12 cellular contexts compared by ENCODE assay signal in genomic region chr3:57793737-57794187, GRCh38. TPM values are rescaled to one million over a fixed set of nuclear protein-coding genes. Genes with fewer than 3 reads are reported as not detected.
DNase-seq lines count a peak whose midpoint lies in the region; ATAC-seq, FAIRE-seq and TF ChIP-seq lines count a peak whose summit lies in the region.
"Had no signal": no experiment of that assay in that cellular context is flagged by ENCODE, and none has a peak within 500 bp of the region (broad histone marks: within the 10 kb centered on the region; RNA-seq: fewer than 3 reads in every experiment).

No MANE protein-coding gene starts in this region.

- H3K79me2 ChIP-seq in endothelial cell of umbilical vein (ENCODE audit: control insufficient read depth, insufficient read depth, low read length), result peaks cover 48% of the 10 kb centered on the region

- TF ChIP-seq POLR2A in endothelial cell of umbilical vein (IDR thresholded peaks at IDR 0.05; ENCODE audit: low read depth, low read length), result no peak

- no peak overlapping the region for H3K4me3 Mint-ChIP-seq in activated naive CD4-positive, alpha-beta T cell treated with anti-CD3 and anti-CD28 coated beads for 36 hours
- H3K4me3 Mint-ChIP-seq in type B pancreatic cell, result no peak overlapping the region

- no peak for TF ChIP-seq CTCF in endothelial cell of umbilical vein (IDR thresholded peaks at IDR 0.05; ENCODE audit: extremely low read depth in 1 of 2, insufficient read depth in 1 of 2, low read depth in 1 of 2, low read length in 2 of 2)
- TF ChIP-seq CTCF in type B pancreatic cell (conservative IDR thresholded peaks at IDR 0.05), result no peak

- no peak overlapping the region for H3K27ac Mint-ChIP-seq in activated naive CD4-positive, alpha-beta T cell treated with anti-CD3 and anti-CD28 coated beads, Interleukin-2, amount 50 U/mL, for 72 hours
- H3K27ac Mint-ChIP-seq in activated naive CD4-positive, alpha-beta T cell treated with anti-CD3 and anti-CD28 coated beads for 36 hours, result no peak overlapping the region
- peak overlapping the region; percentile 0 for H3K27ac Mint-ChIP-seq in type B pancreatic cell

- H3K9me3 ChIP-seq in SJSA1 (replicated peaks), result no peaks in the 10 kb centered on the region
- H3K9me3 ChIP-seq in endothelial cell of umbilical vein (replicated peaks; ENCODE audit: control insufficient read depth, insufficient read depth, low read length), result no peaks in the 10 kb centered on the region
- H3K9me3 ChIP-seq: thoracic aorta had no signal

- CTCF ChIA-PET in activated naive CD4-positive, alpha-beta T cell treated with anti-CD3 and anti-CD28 coated beads for 36 hours (lab: Charles Lee), result interaction anchor here (0.6 kb wide), 1 partner anchor 106 kb away, joined by 3 read pairs; no protein-coding TSS in a partner anchor
- CTCF ChIA-PET in endothelial cell of umbilical vein (lab: Charles Lee), result interaction anchor here (0.7 to 1.0 kb wide), 3 partner anchors 53 to 396 kb away, joined by 3 read pairs; no protein-coding TSS in a partner anchor

- H3K27ac ChIP-seq in SJSA1 (peak overlapping the region; percentile 53), endothelial cell of umbilical vein (ENCODE audit: insufficient read depth, low read depth, low read length) (no peak overlapping the region)
- H3K27ac ChIP-seq: thoracic aorta had no signal

- POLR2A ChIA-PET in endothelial cell of umbilical vein (lab: Charles Lee), result interaction anchor here (0.6 kb wide), 1 partner anchor 12 kb away, joined by 3 read pairs; no protein-coding TSS in a partner anchor

- H3K9ac ChIP-seq in endothelial cell of umbilical vein (replicated peaks; ENCODE audit: extremely low read depth, insufficient read depth, low read length), result no peak overlapping the region

- no peak for DNase-seq in activated naive CD4-positive, alpha-beta T cell treated with anti-CD3 and anti-CD28 coated beads, Interleukin-2, amount 50 U/mL, for 72 hours (ENCODE audit: low spot score in 2 of 2)
- no peak for DNase-seq in activated naive CD4-positive, alpha-beta T cell treated with anti-CD3 and anti-CD28 coated beads for 36 hours
- peak in 1 of 2 experiments; percentile 44 for DNase-seq in SJSA1 (ENCODE audit: low read depth in 1 of 2, low spot score in 2 of 2)
- DNase-seq in endothelial cell of umbilical vein (ENCODE audit: low read depth, low spot score), result peak; percentile 31
- no peak for DNase-seq in type B pancreatic cell (ENCODE audit: extremely low spot score, unreplicated experiment)
- no peak for DNase-seq in CD1c-positive myeloid dendritic cell (ENCODE audit: extremely low spot score)
- DNase-seq in amniotic stem cell (lab: John Stamatoyannopoulos, UW), result no peak
- DNase-seq: effector CD4-positive, alpha-beta T cell; NCI-H446 treated with DMSO at 0.1 percent for 48 hours had no signal

- H2AFZ ChIP-seq in endothelial cell of umbilical vein (ENCODE audit: low read depth, low read length), result no peak overlapping the region

- peak; percentile 74 for FAIRE-seq in endothelial cell of umbilical vein (lab: Jason Lieb, UNC)

- peak; percentile 28 to 83 for ATAC-seq in activated naive CD4-positive, alpha-beta T cell treated with anti-CD3 and anti-CD28 coated beads, Interleukin-2, amount 50 U/mL, for 72 hours
- ATAC-seq in HG03045 (IDR thresholded peaks at IDR 0.05; ENCODE audit: unreplicated experiment), result no peak
- ATAC-seq: Right ventricle myocardium inferior had no signal

- H4K20me1 ChIP-seq in endothelial cell of umbilical vein (replicated peaks; ENCODE audit: control insufficient read depth, extremely low read depth, insufficient read depth, low read length), result no peaks in the 10 kb centered on the region

- H3K36me3 Mint-ChIP-seq in activated naive CD4-positive, alpha-beta T cell treated with anti-CD3 and anti-CD28 coated beads, Interleukin-2, amount 50 U/mL, for 72 hours, result no peaks in the 10 kb centered on the region
- peaks cover 3% of the 10 kb centered on the region for H3K36me3 Mint-ChIP-seq in activated naive CD4-positive, alpha-beta T cell treated with anti-CD3 and anti-CD28 coated beads for 36 hours (ENCODE audit: low read depth)
- peaks cover 3% of the 10 kb centered on the region for H3K36me3 Mint-ChIP-seq in type B pancreatic cell

- no peaks in the 10 kb centered on the region for H3K27me3 ChIP-seq in SJSA1 (replicated peaks)
- H3K27me3 ChIP-seq in endothelial cell of umbilical vein (ENCODE audit: control insufficient read depth in 2 of 2, insufficient read depth in 2 of 2, low read length in 2 of 2), result no peaks in the 10 kb centered on the region

- dilution Hi-C loops in endothelial cell of umbilical vein (cut with MboI; ENCODE audit: extremely low pct_ligation_motif_present, low sequenced_read_pairs), result no loop called here

- no TSS peak for BruUV-seq in endothelial cell of umbilical vein (replicated peaks; lab: Mats Ljungman, UMichigan)

- H3K36me3 ChIP-seq in SJSA1, result no peaks in the 10 kb centered on the region
- no peaks in the 10 kb centered on the region for H3K36me3 ChIP-seq in endothelial cell of umbilical vein (ENCODE audit: control insufficient read depth in 2 of 2, extremely low read depth in 1 of 2, insufficient read depth in 2 of 2, low read length in 2 of 2)
- H3K36me3 ChIP-seq: thoracic aorta had no signal

- peaks cover 42% of the 10 kb centered on the region for H3K4me1 Mint-ChIP-seq in activated naive CD4-positive, alpha-beta T cell treated with anti-CD3 and anti-CD28 coated beads for 36 hours (ENCODE audit: low read depth)
- no peaks in the 10 kb centered on the region for H3K4me1 Mint-ChIP-seq in type B pancreatic cell (ENCODE audit: unreplicated experiment)

- no peaks in the 10 kb centered on the region for H3K9me3 Mint-ChIP-seq in activated naive CD4-positive, alpha-beta T cell treated with anti-CD3 and anti-CD28 coated beads, Interleukin-2, amount 50 U/mL, for 72 hours
- no peaks in the 10 kb centered on the region for H3K9me3 Mint-ChIP-seq in activated naive CD4-positive, alpha-beta T cell treated with anti-CD3 and anti-CD28 coated beads for 36 hours
- H3K9me3 Mint-ChIP-seq in type B pancreatic cell, result no peaks in the 10 kb centered on the region

- H3K9me1 ChIP-seq in endothelial cell of umbilical vein (replicated peaks; ENCODE audit: control insufficient read depth, extremely low read depth, insufficient read depth, low read length), result no peaks in the 10 kb centered on the region

- H3K4me1 ChIP-seq in SJSA1 (replicated peaks) (peaks cover 10% of the 10 kb centered on the region), endothelial cell of umbilical vein (ENCODE audit: control insufficient read depth, extremely low read depth, insufficient read depth, low read length) (peaks cover 21% of the 10 kb centered on the region)

- H3K4me2 ChIP-seq in endothelial cell of umbilical vein (ENCODE audit: insufficient read depth, low read length), result peak overlapping the region; percentile 13

- intact Hi-C loops in activated naive CD4-positive, alpha-beta T cell treated with anti-CD3 and anti-CD28 coated beads for 36 hours (cut with micrococcal nuclease), result no loop called here
- intact Hi-C loops in endothelial cell of umbilical vein (cut with micrococcal nuclease), result no loop called here

- H3K4me3 ChIP-seq in SJSA1 (no peak overlapping the region), endothelial cell of umbilical vein (replicated peaks in 1 of 3; ENCODE audit: insufficient read depth in 1 of 3, low read depth in 1 of 3, low read length in 3 of 3) (no peak overlapping the region)
- H3K4me3 ChIP-seq: thoracic aorta had no signal

- no peaks in the 10 kb centered on the region for H3K27me3 Mint-ChIP-seq in activated naive CD4-positive, alpha-beta T cell treated with anti-CD3 and anti-CD28 coated beads for 36 hours (ENCODE audit: low read depth)
- H3K27me3 Mint-ChIP-seq in type B pancreatic cell, result no peaks in the 10 kb centered on the region

TF ChIP-seq in endothelial cell of umbilical vein, 7 proteins besides CTCF, POLR2A, EP300 and RAD21:
- TF ChIP-seq GATA2 (IDR thresholded peaks at IDR 0.05; ENCODE audit: insufficient read depth, insufficient read length, low read depth, low read length), result no peak
- TF ChIP-seq FOS (IDR thresholded peaks at IDR 0.05; ENCODE audit: borderline replicate concordance, insufficient read depth, low read length), result peak; percentile 79

RNA-seq across cellular contexts. Expression of gene SLMAP, which starts 37.7 kb away (rescaled TPM):
- total RNA-seq in activated naive CD4-positive, alpha-beta T cell treated with anti-CD3 and anti-CD28 coated beads, Interleukin-2, amount 50 U/mL, for 72 hours, result 10 to 100 TPM; 44.1 to 44.8 TPM
- 10 to 100 TPM; 35.1 TPM for total RNA-seq in activated naive CD4-positive, alpha-beta T cell treated with anti-CD3 and anti-CD28 coated beads for 36 hours
- 36.0 and 51.3 TPM in 2 replicates for total RNA-seq in SJSA1 (2014; rRNA removed; shearing (Covaris generic))
- total RNA-seq in endothelial cell of umbilical vein, result 45.7 and 54.7 TPM in 2 replicates
- polyA plus RNA-seq in endothelial cell of umbilical vein, result 9.8 and 11.3 TPM in 2 replicates
- 13.7 and 14.8 TPM in 2 replicates for polyA plus RNA-seq in endothelial cell of umbilical vein (2011; cell fraction: cytosol; rRNA removed)
- polyA plus RNA-seq in endothelial cell of umbilical vein (2011; cell fraction: nucleus; rRNA removed), result 33.7 and 43.3 TPM in 2 replicates
- polyA plus RNA-seq in endothelial cell of umbilical vein (2012), result 18.9 and 23.8 TPM in 2 replicates
- 72.2 and 73.0 TPM in 2 replicates for polyA minus RNA-seq in endothelial cell of umbilical vein
- 34.3 TPM for polyA minus RNA-seq in endothelial cell of umbilical vein (2011; cell fraction: cytosol; rRNA and poly(A)+ RNA removed)
- 82.7 and 108 TPM in 2 replicates for polyA minus RNA-seq in endothelial cell of umbilical vein (2011; cell fraction: nucleus; rRNA and poly(A)+ RNA removed)
- total RNA-seq in type B pancreatic cell (ENCODE audit: low replicate concordance), result 55.1 and 71.0 TPM in 2 replicates
